ENCODE assay signal across 1 cellular context in the genomic region with DNA sequence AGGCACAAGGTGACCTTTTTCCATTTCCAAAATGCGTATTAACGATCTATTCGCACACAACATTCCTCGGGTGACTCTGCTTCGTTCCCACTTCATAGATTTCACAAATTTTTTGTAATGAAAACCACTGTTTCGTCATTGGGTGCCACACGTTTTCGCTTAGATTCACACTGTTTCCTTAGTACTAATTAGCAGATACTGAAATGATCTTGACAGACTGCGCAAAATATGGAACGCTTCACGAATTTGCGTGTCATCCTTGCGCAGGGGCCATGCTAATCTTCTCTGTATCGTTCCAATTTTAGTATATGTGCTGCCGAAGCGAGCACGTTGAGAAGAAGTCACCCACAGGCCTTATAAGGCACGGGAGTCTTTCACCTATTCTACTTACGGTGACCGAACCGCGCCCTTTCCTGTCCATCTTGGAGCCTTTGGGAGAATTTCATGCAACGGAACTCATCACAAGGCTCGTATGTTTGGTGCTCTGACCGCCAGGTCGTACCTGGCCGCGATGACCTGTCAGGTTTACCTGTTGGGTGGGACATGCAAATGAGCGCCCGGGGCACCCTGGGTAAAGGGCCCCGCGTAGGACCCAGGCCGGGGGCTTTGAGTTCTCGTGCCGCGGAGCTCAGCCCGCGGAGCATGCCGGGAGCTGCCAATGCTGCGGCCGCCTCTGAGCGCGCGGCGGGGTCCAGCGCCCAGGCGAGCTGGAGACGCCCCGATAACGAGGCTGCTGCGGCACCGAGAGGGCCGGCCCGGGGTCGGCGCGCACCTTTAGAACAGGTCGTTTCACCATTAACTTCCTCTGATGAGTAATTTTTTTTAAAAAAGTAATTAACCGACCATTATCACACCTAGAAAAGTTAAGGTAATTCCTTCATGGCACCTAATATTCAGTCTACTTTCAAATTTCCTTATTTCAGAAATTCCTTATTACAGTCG.
TF ChIP-seq lines count a peak whose summit lies in the region.

Gene RNU6-8 (minus strand): TSS at position 329 of the 942 bp plus-strand sequence.

TF ChIP-seq in WTC11, 78 proteins besides CTCF, POLR2A, EP300 and RAD21 (continued from another document):
- TF ChIP-seq CREB1 (CRISPR knock-in tag; IDR thresholded peaks at IDR 0.05) (no peak), USF1 (CRISPR knock-in tag; IDR thresholded peaks at IDR 0.05) (peak; percentile 36; the same call in 1 of the 2 replicates), EMX1 (CRISPR knock-in tag; IDR thresholded peaks at IDR 0.05) (no peak), ZNF425 (CRISPR knock-in tag; conservative IDR thresholded peaks at IDR 0.05) (no peak), GABPB1 (CRISPR knock-in tag; IDR thresholded peaks at IDR 0.05) (peak; percentile 38), NFATC4 (CRISPR knock-in tag; IDR thresholded peaks at IDR 0.05) (no peak), NFYB (CRISPR knock-in tag; conservative IDR thresholded peaks at IDR 0.05; ENCODE audit: low read depth) (no peak), TEAD4 (CRISPR knock-in tag; IDR thresholded peaks at IDR 0.05) (no peak), SP1 (CRISPR knock-in tag; conservative IDR thresholded peaks at IDR 0.05) (peak; percentile 75), KAT7 (CRISPR knock-in tag; IDR thresholded peaks at IDR 0.05; ENCODE audit: borderline replicate concordance) (no peak), ZNF416 (CRISPR knock-in tag; IDR thresholded peaks at IDR 0.05) (no peak), HMGA2 (CRISPR knock-in tag; IDR thresholded peaks at IDR 0.05) (no peak), FOXJ3 (CRISPR knock-in tag; IDR thresholded peaks at IDR 0.05; ENCODE audit: borderline replicate concordance) (no peak)
- TF ChIP-seq, protein P1, sequence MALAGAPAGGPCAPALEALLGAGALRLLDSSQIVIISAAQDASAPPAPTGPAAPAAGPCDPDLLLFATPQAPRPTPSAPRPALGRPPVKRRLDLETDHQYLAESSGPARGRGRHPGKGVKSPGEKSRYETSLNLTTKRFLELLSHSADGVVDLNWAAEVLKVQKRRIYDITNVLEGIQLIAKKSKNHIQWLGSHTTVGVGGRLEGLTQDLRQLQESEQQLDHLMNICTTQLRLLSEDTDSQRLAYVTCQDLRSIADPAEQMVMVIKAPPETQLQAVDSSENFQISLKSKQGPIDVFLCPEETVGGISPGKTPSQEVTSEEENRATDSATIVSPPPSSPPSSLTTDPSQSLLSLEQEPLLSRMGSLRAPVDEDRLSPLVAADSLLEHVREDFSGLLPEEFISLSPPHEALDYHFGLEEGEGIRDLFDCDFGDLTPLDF (CRISPR knock-in tag; IDR thresholded peaks at IDR 0.05) = no peak
- TF ChIP-seq, protein P2, sequence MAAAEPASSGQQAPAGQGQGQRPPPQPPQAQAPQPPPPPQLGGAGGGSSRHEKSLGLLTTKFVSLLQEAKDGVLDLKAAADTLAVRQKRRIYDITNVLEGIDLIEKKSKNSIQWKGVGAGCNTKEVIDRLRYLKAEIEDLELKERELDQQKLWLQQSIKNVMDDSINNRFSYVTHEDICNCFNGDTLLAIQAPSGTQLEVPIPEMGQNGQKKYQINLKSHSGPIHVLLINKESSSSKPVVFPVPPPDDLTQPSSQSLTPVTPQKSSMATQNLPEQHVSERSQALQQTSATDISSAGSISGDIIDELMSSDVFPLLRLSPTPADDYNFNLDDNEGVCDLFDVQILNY (CRISPR knock-in tag; IDR thresholded peaks at IDR 0.05) = peak; percentile 47; the same call in 1 of the 2 replicates
